8 cellular contexts compared by ENCODE assay signal in genomic region chr5:73497537-73498056, GRCh38. TPM values are rescaled to one million over a fixed set of nuclear protein-coding genes. Genes with fewer than 3 reads are reported as not detected.
DNase-seq lines count a peak whose midpoint lies in the region; ATAC-seq and TF ChIP-seq lines count a peak whose summit lies in the region.

No MANE protein-coding gene starts in this region.

- H3K79me2 ChIP-seq in neural cell (replicated peaks; ENCODE audit: insufficient read depth, low read length) = peaks cover 35% of the 10 kb centered on the region

- H3K4me1 ChIP-seq in ES-I3 (ENCODE audit: insufficient read depth, low read length) (no peaks in the 10 kb centered on the region; the same call in 1 of the 2 replicates), ectodermal cell (ENCODE audit: control insufficient read depth, insufficient read depth, low read length) (peaks cover 14% of the 10 kb centered on the region)

- H3K9me2 ChIP-seq in neural cell (ENCODE audit: insufficient read depth, low read length) = no peaks in the 10 kb centered on the region

- DNase-seq in NCI-H69 (lab: John Stamatoyannopoulos, UW) = peak; percentile 51
- no peak for DNase-seq in sciatic nerve (ENCODE audit: low spot score)
- DNase-seq in germinal center (ENCODE audit: low spot score) = no peak
- no peak for DNase-seq in stimulated activated CD8-positive, alpha-beta memory T cell treated with anti-CD3 and anti-CD28 coated beads, Interleukin-4, amount 100 ng/mL, for 48 hours

- H3K36me3 ChIP-seq in ES-I3 (ENCODE audit: insufficient read depth, low read length) = peaks cover 7% of the 10 kb centered on the region
- peaks cover 5% of the 10 kb centered on the region for H3K36me3 ChIP-seq in ectodermal cell (ENCODE audit: control insufficient read depth, insufficient read depth, low read length)
- H3K36me3 ChIP-seq in neural cell (ENCODE audit: insufficient read depth, low read length) = no peaks in the 10 kb centered on the region

- H3K9ac ChIP-seq in ES-I3 (ENCODE audit: low read depth, low read length) (peak overlapping the region; percentile 99), neural cell (ENCODE audit: low read length) (peak overlapping the region; percentile 98)

- ATAC-seq in sciatic nerve (no peak), GM18511 (IDR thresholded peaks at IDR 0.05; ENCODE audit: unreplicated experiment) (no peak)

- H3F3A ChIP-seq in neural cell (ENCODE audit: insufficient read depth, low read length, poor library complexity, severe bottlenecking) = peaks cover 4% of the 10 kb centered on the region

- H3K27me3 ChIP-seq in ectodermal cell (ENCODE audit: control insufficient read depth, insufficient read depth, low read length, poor library complexity, severe bottlenecking) (no peaks in the 10 kb centered on the region), neural cell (ENCODE audit: insufficient read depth, low read depth, low read length) (no peaks in the 10 kb centered on the region)

- peak overlapping the region; percentile 92 for H3K4me2 ChIP-seq in neural cell (ENCODE audit: low read length)

- H3K4me3 ChIP-seq in ectodermal cell (ENCODE audit: insufficient read depth, low read depth, low read length) (peak overlapping the region; percentile 86), neural cell (ENCODE audit: low read length) (peak overlapping the region; percentile 91)

- peak overlapping the region; percentile 97 for H2AFZ ChIP-seq in neural cell (ENCODE audit: low read depth, low read length)

- 35 to 41% methylated on average over 15 of the region's 15 CpGs for WGBS in ectodermal cell, 2 experiments

- no peaks in the 10 kb centered on the region for H4K20me1 ChIP-seq in neural cell (ENCODE audit: insufficient read depth)

- no peak for TF ChIP-seq CTCF in neural cell (IDR thresholded peaks at IDR 0.05; ENCODE audit: poor library complexity, severe bottlenecking)

- H3K9me3 ChIP-seq in ES-I3 (ENCODE audit: control insufficient read depth, insufficient read depth, low read length) (no peaks in the 10 kb centered on the region), ectodermal cell (ENCODE audit: control insufficient read depth, low read length) (no peaks in the 10 kb centered on the region), neural cell (ENCODE audit: low read length) (no peaks in the 10 kb centered on the region)

- intact Hi-C loops in sciatic nerve (cut with DNase I) = no loop called here

- TF ChIP-seq RAD21 in neural cell (conservative IDR thresholded peaks at IDR 0.05) = no peak

- H3K27ac ChIP-seq in ectodermal cell (ENCODE audit: insufficient read depth, low read depth, low read length, poor library complexity, severe bottlenecking) (peak overlapping the region; percentile 91), neural cell (ENCODE audit: low read length) (peak overlapping the region; percentile 93)

- TF ChIP-seq EP300 in neural cell (conservative IDR thresholded peaks at IDR 0.05; ENCODE audit: poor library complexity, severe bottlenecking) = no peak

TF ChIP-seq in neural cell, 6 proteins besides CTCF, POLR2A, EP300 and RAD21:
- TF ChIP-seq TAF1 (IDR thresholded peaks at IDR 0.05; ENCODE audit: low read depth) (no peak), MXI1 (conservative IDR thresholded peaks at IDR 0.05; ENCODE audit: poor library complexity, severe bottlenecking) (no peak), EZH2 (IDR thresholded peaks at IDR 0.05; ENCODE audit: borderline replicate concordance, insufficient read depth, low read length, poor library complexity, severe bottlenecking) (no peak), POLR2AphosphoS5 (IDR thresholded peaks at IDR 0.05) (no peak)

RNA-seq across cellular contexts. Expression of gene BTF3, which starts 0.6 kb away (rescaled TPM):
- polyA plus RNA-seq in ectodermal cell (2013, experiment 1 of 4) = 890 TPM
- 845 TPM for polyA plus RNA-seq in ectodermal cell (2013, experiment 2 of 4)
- 809 TPM for polyA plus RNA-seq in ectodermal cell (2013, experiment 3 of 4)
- polyA plus RNA-seq in ectodermal cell (2013, experiment 4 of 4) = 901 TPM
- 307 and 324 TPM in 2 replicates for polyA plus RNA-seq in neural cell
- polyA minus RNA-seq in neural cell = 152 and 187 TPM in 2 replicates
- total RNA-seq in sciatic nerve = 508 TPM

RNA-seq across cellular contexts. Expression of gene FOXD1, which starts 49.0 kb away (rescaled TPM):
- polyA plus RNA-seq in ectodermal cell (2013, experiment 1 of 4) = 0.85 TPM
- polyA plus RNA-seq in ectodermal cell (2013, experiment 2 of 4) = 1.00 TPM
- 1.1 TPM for polyA plus RNA-seq in ectodermal cell (2013, experiment 3 of 4)
- polyA plus RNA-seq in ectodermal cell (2013, experiment 4 of 4) = 1.2 TPM
- polyA plus RNA-seq in neural cell = not detected in 2 replicates
- not detected in 2 replicates for polyA minus RNA-seq in neural cell
- total RNA-seq in sciatic nerve = 99.3 TPM
